ENCODE assay signal across 8 cellular contexts in genomic region chr16:30395155-30395991, GRCh38. TPM values are rescaled to one million over a fixed set of nuclear protein-coding genes. Genes with fewer than 3 reads are reported as not detected.
DNase-seq lines count a peak whose midpoint lies in the region; ATAC-seq, FAIRE-seq and TF ChIP-seq lines count a peak whose summit lies in the region.

ZNF48 (plus strand) TSS chr16:30395420; CDS start chr16:30395795, 375 bp downstream.

- no peaks in the 10 kb centered on the region; the same call in 1 of the 2 replicates for H4K20me1 ChIP-seq in HepG2 (ENCODE audit: insufficient read depth, low read length)

- H3K27ac ChIP-seq in duodenal mucosa (ENCODE audit: low read depth, low read length) (peak within 1 kb of the TSS; percentile 63), HepG2 (ENCODE audit: extremely low read length, insufficient read depth, low read length) (peak within 1 kb of the TSS; percentile 73)

- H3K79me2 ChIP-seq in HepG2 (ENCODE audit: insufficient read depth, low read length), result peaks cover 17% of the 10 kb centered on the region

- peak; percentile 92 for TF ChIP-seq RAD21 in HepG2 (CRISPR knock-in tag; IDR thresholded peaks at IDR 0.05)

- H3K9me3 ChIP-seq in duodenal mucosa (ENCODE audit: control insufficient read depth in 1 of 2, low read length in 2 of 2), result no peaks in the 10 kb centered on the region
- no peaks in the 10 kb centered on the region for H3K9me3 ChIP-seq in HepG2 (ENCODE audit: low read length)

- POLR2A ChIA-PET in HepG2 (lab: Yijun Ruan, JAX), result interaction anchor here (1.0 to 3.3 kb wide), 15 partner anchors 9 to 263 kb away, joined by 3 to 70 read pairs (median 6); partner anchors contain the start of genes CD2BP2, DCTPP1, FBRS and SEPTIN1

- peak in 1 of 2 experiments; percentile 70; a peak in 3 of 4 replicates for TF ChIP-seq POLR2A in HepG2 (IDR thresholded peaks at IDR 0.05; ENCODE audit: insufficient read depth in 1 of 2, low read depth in 2 of 2, low read length in 2 of 2)

- TF ChIP-seq EP300 in HepG2 (IDR thresholded peaks at IDR 0.05; ENCODE audit: low read depth in 2 of 2, low read length in 2 of 2), result 0 out of 4 replicates have a peak, but pooled peaks of 1 of the 2 experiments have one; percentile 19
- TF ChIP-seq EP300 in HepG2 (CRISPR knock-in tag; IDR thresholded peaks at IDR 0.05; ENCODE audit: borderline replicate concordance), result peak; percentile 53; the same call in 1 of the 2 replicates

- BruUV-seq in HepG2 (replicated peaks; lab: Mats Ljungman, UMichigan), result no TSS peak

- peak; percentile 51 to 65 for DNase-seq in AML-193 (lab: John Stamatoyannopoulos, UW)
- peak; percentile 95 for DNase-seq in NCI-H510A (lab: John Stamatoyannopoulos, UW)
- peak; percentile 42 to 49 for DNase-seq in activated CD4-positive, alpha-beta T cell treated with anti-CD3 and anti-CD28 coated beads for 4 hours
- DNase-seq in HepG2 (ENCODE audit: low spot score), result peak; percentile 89
- DNase-seq in stimulated activated CD4-positive, alpha-beta T cell treated with anti-CD3 and anti-CD28 coated beads, TNF-alpha, amount 100 ng/mL, for 24 hours (ENCODE audit: low read depth in 3 of 3), result peak in 2 of 3 experiments; percentile 16 to 61

- FAIRE-seq in HepG2 (lab: Jason Lieb, UNC), result peak; percentile 46

- WGBS in HepG2 (ENCODE audit: low lambda C conversion rate), result 0% methylated on average over 43 of the region's 103 CpGs

- H3K4me3 ChIP-seq in duodenal mucosa (ENCODE audit: low read depth in 1 of 2, low read length in 2 of 2) (peak within 1 kb of the TSS; percentile 78 to 79), HepG2 (replicated peaks in 1 of 3; ENCODE audit: insufficient read depth in 1 of 3, low read depth in 2 of 3, low read length in 3 of 3) (peak within 1 kb of the TSS; percentile 75 to 93 (median 75))

- TF ChIP-seq CTCF in HepG2 (CRISPR knock-in tag; IDR thresholded peaks at IDR 0.05), result peak; percentile 78

- H3K9ac ChIP-seq in duodenal mucosa (ENCODE audit: low read depth in 1 of 2, low read length in 2 of 2) (peak within 1 kb of the TSS; percentile 68 to 73), HepG2 (ENCODE audit: insufficient read depth, low read depth, low read length) (peak within 1 kb of the TSS; percentile 83)

- peaks cover 0 to 13% of the 10 kb centered on the region in 2 donors for H3K36me3 ChIP-seq in duodenal mucosa (ENCODE audit: control insufficient read depth in 1 of 2, insufficient read depth in 2 of 2, low read length in 2 of 2)
- H3K36me3 ChIP-seq in HepG2 (replicated peaks in 1 of 2; ENCODE audit: control insufficient read depth in 1 of 2, insufficient read depth in 2 of 2, low read length in 2 of 2), result peaks cover 3 to 17% of the 10 kb centered on the region in 2 experiments; a peak in 4 of 5 replicates

- peak within 1 kb of the TSS; percentile 99 for H3K4me2 ChIP-seq in HepG2 (ENCODE audit: low read depth, low read length)

- no peaks in the 10 kb centered on the region for H3K27me3 ChIP-seq in duodenal mucosa (ENCODE audit: control insufficient read depth in 1 of 2, insufficient read depth in 2 of 2, low read length in 2 of 2)
- H3K27me3 ChIP-seq in HepG2 (ENCODE audit: control insufficient read depth in 1 of 2, insufficient read depth in 2 of 2, low read length in 2 of 2), result no peaks in the 10 kb centered on the region

- peaks cover 9 to 38% of the 10 kb centered on the region in 2 donors for H3K4me1 ChIP-seq in duodenal mucosa (ENCODE audit: control insufficient read depth in 1 of 2, insufficient read depth in 2 of 2, low read length in 2 of 2)
- peaks cover 36% of the 10 kb centered on the region for H3K4me1 ChIP-seq in HepG2 (ENCODE audit: insufficient read depth, low read length)

- CTCF ChIA-PET in HepG2 (lab: Yijun Ruan, JAX; ENCODE audit: low intra/inter-chr PET ratio, low total read pairs), result interaction anchor here (0.8 to 2.6 kb wide), 4 partner anchors 12 to 233 kb away, joined by 3 to 20 read pairs (median 4); partner anchors contain the start of genes DCTPP1 and ZNF771

- intact Hi-C loops in HepG2 (cut with micrococcal nuclease; ENCODE audit: unreplicated experiment), result loop anchor here (1.0 kb wide), 4 partner anchors 14 to 40 kb away; partner anchors contain the start of gene CD2BP2

- H2AFZ ChIP-seq in HepG2 (ENCODE audit: low read length), result peak within 1 kb of the TSS; percentile 9

- in situ Hi-C loops in HepG2 (cut with HindIII; ENCODE audit: extremely low pct_ligation_motif_present, low pct_unique_long_range_greater_than_20kb), result no loop called here

- ATAC-seq in GM18873 (IDR thresholded peaks at IDR 0.05; ENCODE audit: low FRiP score, unreplicated experiment), result peak; percentile 47
- peak; percentile 45 for ATAC-seq in HG03342 (IDR thresholded peaks at IDR 0.05; ENCODE audit: unreplicated experiment)
- peak; percentile 94 for ATAC-seq in HepG2

TF ChIP-seq in HepG2, 621 proteins besides CTCF, POLR2A, EP300 and RAD21 (continues in another document):
- TF ChIP-seq PLRG1 (conservative IDR thresholded peaks at IDR 0.05) (no peak), ATAD3A (CRISPR knock-in tag; IDR thresholded peaks at IDR 0.05) (no peak), MXI1 (IDR thresholded peaks at IDR 0.05; ENCODE audit: borderline replicate concordance, low read depth, low read length) (peak; percentile 93), ZNF549 (CRISPR knock-in tag; IDR thresholded peaks at IDR 0.05) (no peak), TBP (CRISPR knock-in tag; IDR thresholded peaks at IDR 0.05) (no peak), CBX2 (IDR thresholded peaks at IDR 0.05; ENCODE audit: low read depth, low read length) (no peak), CBX2 (CRISPR knock-in tag; IDR thresholded peaks at IDR 0.05; ENCODE audit: low read depth) (no peak), PCBP1 (IDR thresholded peaks at IDR 0.05; ENCODE audit: borderline replicate concordance, low read depth, low read length) (peak; percentile 34; the same call in 1 of the 2 replicates), HNRNPL (IDR thresholded peaks at IDR 0.05; ENCODE audit: low read depth, low read length) (0 out of 2 replicates have a peak, but pooled peaks have one; percentile 20), MAFG (CRISPR knock-in tag; IDR thresholded peaks at IDR 0.05) (no peak), KLF16 (CRISPR knock-in tag; IDR thresholded peaks at IDR 0.05) (peak in 1 of 2 experiments; percentile 95; a peak in 2 of 4 replicates), ZNF660 (CRISPR knock-in tag; IDR thresholded peaks at IDR 0.05; ENCODE audit: borderline replicate concordance, low read depth) (no peak), SNAPC5 (CRISPR knock-in tag; IDR thresholded peaks at IDR 0.05; ENCODE audit: borderline replicate concordance) (no peak), ELF4 (CRISPR knock-in tag; IDR thresholded peaks at IDR 0.05; ENCODE audit: borderline replicate concordance) (no peak)
- TF ChIP-seq, protein P1, sequence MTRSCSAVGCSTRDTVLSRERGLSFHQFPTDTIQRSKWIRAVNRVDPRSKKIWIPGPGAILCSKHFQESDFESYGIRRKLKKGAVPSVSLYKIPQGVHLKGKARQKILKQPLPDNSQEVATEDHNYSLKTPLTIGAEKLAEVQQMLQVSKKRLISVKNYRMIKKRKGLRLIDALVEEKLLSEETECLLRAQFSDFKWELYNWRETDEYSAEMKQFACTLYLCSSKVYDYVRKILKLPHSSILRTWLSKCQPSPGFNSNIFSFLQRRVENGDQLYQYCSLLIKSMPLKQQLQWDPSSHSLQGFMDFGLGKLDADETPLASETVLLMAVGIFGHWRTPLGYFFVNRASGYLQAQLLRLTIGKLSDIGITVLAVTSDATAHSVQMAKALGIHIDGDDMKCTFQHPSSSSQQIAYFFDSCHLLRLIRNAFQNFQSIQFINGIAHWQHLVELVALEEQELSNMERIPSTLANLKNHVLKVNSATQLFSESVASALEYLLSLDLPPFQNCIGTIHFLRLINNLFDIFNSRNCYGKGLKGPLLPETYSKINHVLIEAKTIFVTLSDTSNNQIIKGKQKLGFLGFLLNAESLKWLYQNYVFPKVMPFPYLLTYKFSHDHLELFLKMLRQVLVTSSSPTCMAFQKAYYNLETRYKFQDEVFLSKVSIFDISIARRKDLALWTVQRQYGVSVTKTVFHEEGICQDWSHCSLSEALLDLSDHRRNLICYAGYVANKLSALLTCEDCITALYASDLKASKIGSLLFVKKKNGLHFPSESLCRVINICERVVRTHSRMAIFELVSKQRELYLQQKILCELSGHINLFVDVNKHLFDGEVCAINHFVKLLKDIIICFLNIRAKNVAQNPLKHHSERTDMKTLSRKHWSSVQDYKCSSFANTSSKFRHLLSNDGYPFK (CRISPR knock-in tag; IDR thresholded peaks at IDR 0.05; ENCODE audit: borderline replicate concordance), result no peak

RNA-seq across cellular contexts. Expression of gene ZNF48, which starts in this region (rescaled TPM):
- 10.9 and 12.3 TPM in 2 replicates for total RNA-seq in HepG2 (2016; rRNA removed; fragmentation: Illumina TruSeq; extraction: Trizol)
- total RNA-seq in HepG2 (2016; cell fraction: cytosol; rRNA removed; fragmentation: Illumina TruSeq; extraction: Trizol; ENCODE audit: low read depth), result 2.3 and 2.9 TPM in 2 replicates
- total RNA-seq in HepG2 (2016; cell fraction: insoluble cytoplasmic fraction; rRNA removed; fragmentation: Illumina TruSeq; extraction: Trizol), result 10.9 and 12.6 TPM in 2 replicates
- total RNA-seq in HepG2 (2016; cell fraction: membrane; rRNA removed; fragmentation: Illumina TruSeq; extraction: Trizol), result 8.8 and 8.9 TPM in 2 replicates
- 5.4 and 7.9 TPM in 2 replicates for total RNA-seq in HepG2 (2016; cell fraction: nucleus; rRNA removed; fragmentation: Illumina TruSeq; extraction: Trizol)
- polyA plus RNA-seq in HepG2 (2011; rRNA removed), result 9.9 and 11.7 TPM in 2 replicates
- polyA plus RNA-seq in HepG2 (2011; cell fraction: cytosol; rRNA removed), result 7.8 and 10.1 TPM in 2 replicates
- polyA plus RNA-seq in HepG2 (2011; cell fraction: nucleus; rRNA removed), result 9.4 and 11.4 TPM in 2 replicates
- polyA plus RNA-seq in HepG2 (2012), result 7.7 and 10.5 TPM in 2 replicates
- polyA plus RNA-seq in HepG2 (2016; cell fraction: cytosol; fragmentation: Illumina TruSeq; extraction: Trizol; ENCODE audit: low read depth), result 2.1 and 2.6 TPM in 2 replicates
- polyA plus RNA-seq in HepG2 (2016; cell fraction: insoluble cytoplasmic fraction; fragmentation: Illumina TruSeq; extraction: Trizol; ENCODE audit: low read depth), result 11.0 and 11.9 TPM in 2 replicates
- 5.4 and 6.0 TPM in 2 replicates for polyA plus RNA-seq in HepG2 (2016; cell fraction: membrane; fragmentation: Illumina TruSeq; extraction: Trizol; ENCODE audit: low read depth)
- 11.3 and 12.2 TPM in 2 replicates for polyA plus RNA-seq in HepG2 (2016; cell fraction: nucleus; fragmentation: Illumina TruSeq; extraction: Trizol; ENCODE audit: insufficient read depth, low read depth)
- 7.6 and 12.0 TPM in 2 replicates for polyA minus RNA-seq in HepG2 (2011; rRNA and poly(A)+ RNA removed; ENCODE audit: low replicate concordance)
- 4.8 and 5.3 TPM in 2 replicates for polyA minus RNA-seq in HepG2 (2011; cell fraction: cytosol; rRNA and poly(A)+ RNA removed)
- polyA minus RNA-seq in HepG2 (2011; cell fraction: nucleus; rRNA and poly(A)+ RNA removed), result 4.1 and 5.0 TPM in 2 replicates

Comparison
In these comparisons a context has a peak if more than half of its experiments do, and no peak if none do; other contexts are left out.
1. Peak in every context shown above with its lines: DNase-seq, ATAC-seq, H3K4me3 ChIP-seq and H3K27ac ChIP-seq.
2. DNase-seq: peak in every context shown above with its lines; median percentile 95 in NCI-H510A; 89 in HepG2; 58 in AML-193; 46 in activated CD4-positive, alpha-beta T cell treated with anti-CD3 and anti-CD28 coated beads for 4 hours; 38 in stimulated activated CD4-positive, alpha-beta T cell treated with anti-CD3 and anti-CD28 coated beads, TNF-alpha, amount 100 ng/mL, for 24 hours.